6 cellular contexts compared by ENCODE assay signal in genomic region chr2:16238756-16239150, GRCh38.
"Had no signal": no experiment of that assay in that cellular context is flagged by ENCODE, and none has a peak within 500 bp of the region (broad histone marks: within the 10 kb centered on the region; RNA-seq: fewer than 3 reads in every experiment).

No MANE protein-coding gene starts in this region.

- H3K36me3 Mint-ChIP-seq: IgD-negative memory B cell had no signal

- ATAC-seq: HepG2, K562 had no signal

- H3K4me1 Mint-ChIP-seq: IgD-negative memory B cell had no signal

- H3K27ac ChIP-seq: HL-60 had no signal

- H3K27me3 Mint-ChIP-seq: IgD-negative memory B cell had no signal

- H3K4me3 Mint-ChIP-seq: IgD-negative memory B cell had no signal

- H3K4me3 ChIP-seq: K562 had no signal

- H3K27ac Mint-ChIP-seq: IgD-negative memory B cell had no signal

- DNase-seq: IMR-90, KBM-7 had no signal
